ENCODE assay signal across 8 cellular contexts in the genomic region with DNA sequence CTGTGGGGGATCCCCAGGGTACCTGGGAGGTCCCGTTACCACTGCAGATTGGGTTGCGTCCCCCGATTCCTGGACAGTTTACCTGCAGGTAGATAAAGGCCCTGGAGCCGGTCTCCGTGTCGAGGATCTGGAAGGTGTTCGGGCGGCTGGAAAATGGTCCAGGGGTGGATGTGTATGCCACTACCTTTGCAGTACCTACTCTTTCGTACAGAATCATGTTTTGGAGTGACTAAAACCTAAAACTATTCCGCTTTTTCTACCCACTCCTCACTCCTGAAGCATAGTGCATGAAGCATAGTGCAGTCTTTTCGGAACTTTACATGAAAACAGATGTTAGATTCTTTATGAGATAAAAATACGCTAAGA. TPM values are rescaled to one million over a fixed set of nuclear protein-coding genes. Genes with fewer than 3 reads are reported as not detected.
DNase-seq lines count a peak whose midpoint lies in the region; ATAC-seq, FAIRE-seq and TF ChIP-seq lines count a peak whose summit lies in the region.

No MANE protein-coding gene starts in this region.

- intact Hi-C loops in endothelial cell of umbilical vein (cut with micrococcal nuclease) (loop anchor here (1.0 kb wide), 1 partner anchor 139 kb away; a partner anchor contains a TSS), sciatic nerve (cut with DNase I) (no loop called here)

- H3K4me3 ChIP-seq in endothelial cell of umbilical vein (replicated peaks in 1 of 3; ENCODE audit: insufficient read depth in 1 of 3, low read depth in 1 of 3, low read length in 3 of 3): peak overlapping the region; percentile 88 to 95 (median 93)

- peak; percentile 12 for DNase-seq in NCI-H1105 (lab: John Stamatoyannopoulos, UW)
- no peak for DNase-seq in endothelial cell of umbilical vein (ENCODE audit: low read depth, low spot score)
- no peak for DNase-seq in nephron progenitor cell
- no peak for DNase-seq in sciatic nerve (ENCODE audit: low spot score)
- no peak for DNase-seq in NCI-H146 treated with DMSO at 0.1 percent for 48 hours (lab: John Stamatoyannopoulos, UW; ENCODE audit: unreplicated experiment)

- H3K4me3 Mint-ChIP-seq in nephron progenitor cell: no peak overlapping the region

- no peaks in the 10 kb centered on the region for H3K36me3 Mint-ChIP-seq in nephron progenitor cell (ENCODE audit: low read depth)

- H4K20me1 ChIP-seq in endothelial cell of umbilical vein (replicated peaks; ENCODE audit: control insufficient read depth, extremely low read depth, insufficient read depth, low read length): no peaks in the 10 kb centered on the region

- H3K4me1 Mint-ChIP-seq in nephron progenitor cell: peaks cover 17% of the 10 kb centered on the region

- CTCF ChIA-PET in endothelial cell of umbilical vein (lab: Charles Lee): interaction anchor here (0.7 kb wide), 1 partner anchor 60 kb away, joined by 3 read pairs; no protein-coding TSS in a partner anchor

- peak overlapping the region; percentile 86 for H3K4me2 ChIP-seq in endothelial cell of umbilical vein (ENCODE audit: insufficient read depth, low read length)

- H3K79me2 ChIP-seq in endothelial cell of umbilical vein (ENCODE audit: control insufficient read depth, insufficient read depth, low read length): peaks cover 54% of the 10 kb centered on the region

- H3K9me3 Mint-ChIP-seq in nephron progenitor cell: no peaks in the 10 kb centered on the region

- no peaks in the 10 kb centered on the region for H3K9me1 ChIP-seq in endothelial cell of umbilical vein (replicated peaks; ENCODE audit: control insufficient read depth, extremely low read depth, insufficient read depth, low read length)

- POLR2A ChIA-PET in endothelial cell of umbilical vein (lab: Charles Lee): interaction anchor here (0.7 to 1.5 kb wide), 2 partner anchors 34 to 139 kb away, joined by 4 read pairs; a partner anchor contains a TSS

- TF ChIP-seq CTCF in endothelial cell of umbilical vein (IDR thresholded peaks at IDR 0.05; ENCODE audit: extremely low read depth in 1 of 2, insufficient read depth in 1 of 2, low read depth in 1 of 2, low read length in 2 of 2) (no peak), nephron progenitor cell (IDR thresholded peaks at IDR 0.05) (no peak)

- dilution Hi-C loops in endothelial cell of umbilical vein (cut with MboI; ENCODE audit: extremely low pct_ligation_motif_present, low sequenced_read_pairs): no loop called here

- H3K9me3 ChIP-seq in endothelial cell of umbilical vein (replicated peaks; ENCODE audit: control insufficient read depth, insufficient read depth, low read length): no peaks in the 10 kb centered on the region

- no peak for TF ChIP-seq POLR2A in endothelial cell of umbilical vein (IDR thresholded peaks at IDR 0.05; ENCODE audit: low read depth, low read length)

- H3K27ac ChIP-seq in endothelial cell of umbilical vein (ENCODE audit: insufficient read depth, low read depth, low read length): peak overlapping the region; percentile 77

- peak overlapping the region; percentile 91 for H3K9ac ChIP-seq in endothelial cell of umbilical vein (replicated peaks; ENCODE audit: extremely low read depth, insufficient read depth, low read length)

- H3K27ac Mint-ChIP-seq in nephron progenitor cell: peak overlapping the region; percentile 99

- TSS peak; percentile 78 for BruUV-seq in endothelial cell of umbilical vein (replicated peaks; lab: Mats Ljungman, UMichigan)

- H3K36me3 ChIP-seq in endothelial cell of umbilical vein (ENCODE audit: control insufficient read depth in 2 of 2, extremely low read depth in 1 of 2, insufficient read depth in 2 of 2, low read length in 2 of 2): no peaks in the 10 kb centered on the region

- peaks cover 12% of the 10 kb centered on the region for H3K27me3 Mint-ChIP-seq in nephron progenitor cell (ENCODE audit: low read depth, poor library complexity)

- H2AFZ ChIP-seq in endothelial cell of umbilical vein (ENCODE audit: low read depth, low read length): peak overlapping the region; percentile 97

- peak; percentile 0 for ATAC-seq in GM18519 (IDR thresholded peaks at IDR 0.05; ENCODE audit: low FRiP score, unreplicated experiment)
- no peak for ATAC-seq in HG02623 (IDR thresholded peaks at IDR 0.05; ENCODE audit: unreplicated experiment)
- no peak for ATAC-seq in HG03135 (IDR thresholded peaks at IDR 0.05; ENCODE audit: unreplicated experiment)
- no peak for ATAC-seq in sciatic nerve

- no peaks in the 10 kb centered on the region for H3K27me3 ChIP-seq in endothelial cell of umbilical vein (ENCODE audit: control insufficient read depth in 2 of 2, insufficient read depth in 2 of 2, low read length in 2 of 2)

- FAIRE-seq in endothelial cell of umbilical vein (lab: Jason Lieb, UNC): no peak

- peaks cover 16% of the 10 kb centered on the region for H3K4me1 ChIP-seq in endothelial cell of umbilical vein (ENCODE audit: control insufficient read depth, extremely low read depth, insufficient read depth, low read length)

TF ChIP-seq in endothelial cell of umbilical vein, 7 proteins besides CTCF, POLR2A, EP300 and RAD21:
- TF ChIP-seq MYC (IDR thresholded peaks at IDR 0.05; ENCODE audit: low read depth, low read length) (no peak), GATA2 (IDR thresholded peaks at IDR 0.05; ENCODE audit: insufficient read depth, insufficient read length, low read depth, low read length) (peak; percentile 10)
- TF ChIP-seq, protein P1, sequence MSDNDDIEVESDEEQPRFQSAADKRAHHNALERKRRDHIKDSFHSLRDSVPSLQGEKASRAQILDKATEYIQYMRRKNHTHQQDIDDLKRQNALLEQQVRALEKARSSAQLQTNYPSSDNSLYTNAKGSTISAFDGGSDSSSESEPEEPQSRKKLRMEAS (IDR thresholded peaks at IDR 0.05; ENCODE audit: insufficient read depth, insufficient read length): no peak

RNA-seq across cellular contexts. Expression of a gene that starts 0.4 kb away (rescaled TPM):
- total RNA-seq in endothelial cell of umbilical vein: 41.7 and 44.8 TPM in 2 replicates
- 11.2 and 17.4 TPM in 2 replicates for polyA plus RNA-seq in endothelial cell of umbilical vein
- polyA plus RNA-seq in endothelial cell of umbilical vein (2011; cell fraction: cytosol; rRNA removed): 19.6 and 20.5 TPM in 2 replicates
- polyA plus RNA-seq in endothelial cell of umbilical vein (2011; cell fraction: nucleus; rRNA removed): 73.8 and 81.4 TPM in 2 replicates
- 51.4 and 57.2 TPM in 2 replicates for polyA plus RNA-seq in endothelial cell of umbilical vein (2012)
- 87.5 and 93.8 TPM in 2 replicates for polyA minus RNA-seq in endothelial cell of umbilical vein
- 15.3 TPM for polyA minus RNA-seq in endothelial cell of umbilical vein (2011; cell fraction: cytosol; rRNA and poly(A)+ RNA removed)
- 73.4 and 126 TPM in 2 replicates for polyA minus RNA-seq in endothelial cell of umbilical vein (2011; cell fraction: nucleus; rRNA and poly(A)+ RNA removed)
- total RNA-seq in sciatic nerve: 31.5 TPM
